In the genomic region with DNA sequence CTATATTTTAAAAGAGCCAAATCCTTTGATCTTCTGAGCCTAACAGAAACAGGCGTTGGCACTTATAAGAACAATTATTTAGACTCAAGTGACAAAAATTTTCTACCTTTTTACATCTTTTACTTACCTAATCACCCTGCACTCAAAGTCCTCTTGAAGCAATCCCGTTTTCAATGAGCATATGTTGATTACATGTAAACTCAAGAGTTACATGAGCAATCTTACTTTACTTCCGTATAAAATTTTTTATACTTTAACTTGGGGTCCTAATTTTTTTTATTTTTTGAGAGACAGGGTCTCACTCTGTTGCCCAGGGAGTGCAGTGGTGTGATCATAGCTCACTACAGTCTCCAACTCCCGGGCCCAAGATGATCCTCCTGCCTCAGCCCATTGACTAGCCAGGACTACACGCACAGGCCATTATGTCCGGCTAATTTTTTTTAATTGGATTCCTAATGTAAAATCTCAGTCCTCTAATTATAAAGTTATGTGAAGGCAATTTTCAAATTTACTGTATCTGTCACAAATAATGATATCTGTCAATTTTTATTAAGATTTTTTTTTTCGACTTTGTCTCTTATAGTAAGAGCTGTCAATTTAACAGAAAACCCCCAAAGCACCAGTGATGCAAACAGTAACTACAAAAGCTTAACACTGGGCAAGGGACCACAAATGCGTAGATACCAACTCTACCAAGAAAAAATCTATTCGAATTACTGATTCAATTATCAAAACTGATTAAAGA, we compare ENCODE assay signal across 9 cellular contexts. TPM values are rescaled to one million over a fixed set of nuclear protein-coding genes. Genes with fewer than 3 reads are reported as not detected.
DNase-seq lines count a peak whose midpoint lies in the region; ATAC-seq, FAIRE-seq and TF ChIP-seq lines count a peak whose summit lies in the region.
"Had no signal": no experiment of that assay in that cellular context is flagged by ENCODE, and none has a peak within 500 bp of the region (broad histone marks: within the 10 kb centered on the region; RNA-seq: fewer than 3 reads in every experiment).

No MANE protein-coding gene starts in this region.

- TF ChIP-seq POLR2A in right lobe of liver (IDR thresholded peaks at IDR 0.05) (no peak), lower leg skin (IDR thresholded peaks at IDR 0.05) (no peak)

- H3K4me2 ChIP-seq in astrocyte (ENCODE audit: low read length) = peak overlapping the region; percentile 88

- H3K36me3 Mint-ChIP-seq in activated T-cell treated with anti-CD3 and anti-CD28 coated beads, Interleukin-2, amount 50 U/mL, for 72 hours (ENCODE audit: insufficient read depth in 2 of 2) = peaks cover 9 to 25% of the 10 kb centered on the region in 2 donors
- H3K36me3 Mint-ChIP-seq in astrocyte (ENCODE audit: low read depth, unreplicated experiment) = peaks cover 5% of the 10 kb centered on the region
- peaks cover 21% of the 10 kb centered on the region for H3K36me3 Mint-ChIP-seq in type B pancreatic cell

- H3K4me3 ChIP-seq in astrocyte (ENCODE audit: insufficient read depth, low read depth, low read length) (peak overlapping the region; percentile 90), right lobe of liver (peak overlapping the region; percentile 75 to 96 (median 94)), lower leg skin (ENCODE audit: low read depth, poor library complexity, severe bottlenecking) (no peak overlapping the region)

- peak overlapping the region; percentile 96 to 99 for H3K4me3 Mint-ChIP-seq in activated T-cell treated with anti-CD3 and anti-CD28 coated beads, Interleukin-2, amount 50 U/mL, for 72 hours
- H3K4me3 Mint-ChIP-seq in astrocyte (ENCODE audit: unreplicated experiment) = peak overlapping the region; percentile 99
- peak overlapping the region; percentile 92 for H3K4me3 Mint-ChIP-seq in type B pancreatic cell

- peaks cover 76% of the 10 kb centered on the region for H3K79me2 ChIP-seq in astrocyte (ENCODE audit: insufficient read depth, low read length)

- 8% methylated on average over 9 of the region's 9 CpGs for WGBS in right lobe of liver (ENCODE audit: insufficient coverage, low coverage, low lambda C conversion rate, missing lambda C conversion rate)
- whole genome bisulfite sequencing in lower leg skin, 2 donors = 22 to 25% methylated on average over 9 of the region's 9 CpGs

- no peaks in the 10 kb centered on the region for H3K27me3 Mint-ChIP-seq in activated T-cell treated with anti-CD3 and anti-CD28 coated beads, Interleukin-2, amount 50 U/mL, for 72 hours (ENCODE audit: low read depth)
- H3K27me3 Mint-ChIP-seq in astrocyte (ENCODE audit: low read depth, unreplicated experiment) (no peaks in the 10 kb centered on the region), type B pancreatic cell (peaks cover 19% of the 10 kb centered on the region)

- peaks cover 68% of the 10 kb centered on the region for H4K20me1 ChIP-seq in astrocyte (ENCODE audit: insufficient read depth, low read length)

- H3K4me1 ChIP-seq in astrocyte (ENCODE audit: insufficient read depth, low read length) = peaks cover 34% of the 10 kb centered on the region
- peaks cover 0 to 52% (median 16%) of the 10 kb centered on the region in 4 donors for H3K4me1 ChIP-seq in right lobe of liver

- ATAC-seq in activated T-cell treated with anti-CD3 and anti-CD28 coated beads, Interleukin-2, amount 50 U/mL, for 72 hours (replicated peaks in 1 of 2) = no peak
- ATAC-seq in right lobe of liver = no peak

- peak overlapping the region; percentile 100 for H3K9ac ChIP-seq in astrocyte (ENCODE audit: low read length)

- no peaks in the 10 kb centered on the region for H3K9me3 ChIP-seq in astrocyte (ENCODE audit: insufficient read depth, low read depth, low read length)
- H3K9me3 ChIP-seq in right lobe of liver = no peaks in the 10 kb centered on the region

- H3K4me1 Mint-ChIP-seq in activated T-cell treated with anti-CD3 and anti-CD28 coated beads, Interleukin-2, amount 50 U/mL, for 72 hours (ENCODE audit: low read depth) = peaks cover 72% of the 10 kb centered on the region
- H3K4me1 Mint-ChIP-seq in astrocyte (ENCODE audit: low read depth, unreplicated experiment) = peaks cover 32% of the 10 kb centered on the region
- peaks cover 40% of the 10 kb centered on the region for H3K4me1 Mint-ChIP-seq in type B pancreatic cell (ENCODE audit: unreplicated experiment)

- no peaks in the 10 kb centered on the region for H3K9me3 Mint-ChIP-seq in activated T-cell treated with anti-CD3 and anti-CD28 coated beads, Interleukin-2, amount 50 U/mL, for 72 hours
- H3K9me3 Mint-ChIP-seq in astrocyte (ENCODE audit: unreplicated experiment) (no peaks in the 10 kb centered on the region), type B pancreatic cell (no peaks in the 10 kb centered on the region)

- peak overlapping the region; percentile 100 for H3K27ac ChIP-seq in astrocyte (ENCODE audit: low read depth, low read length)
- H3K27ac ChIP-seq in right lobe of liver = peak overlapping the region; percentile 19 to 99 (median 97)

- no peak for FAIRE-seq in astrocyte (lab: Jason Lieb, UNC)

- no peaks in the 10 kb centered on the region for H3K27me3 ChIP-seq in astrocyte (ENCODE audit: insufficient read depth, low read length)
- no peaks in the 10 kb centered on the region for H3K27me3 ChIP-seq in right lobe of liver

- H2AFZ ChIP-seq in astrocyte (ENCODE audit: low read depth, low read length) = no peak overlapping the region

- TF ChIP-seq CTCF in astrocyte (IDR thresholded peaks at IDR 0.05; ENCODE audit: insufficient read depth, low read depth, low read length) (no peak), right lobe of liver (IDR thresholded peaks at IDR 0.05) (no peak), type B pancreatic cell (conservative IDR thresholded peaks at IDR 0.05) (no peak), lower leg skin (IDR thresholded peaks at IDR 0.05) (no peak)

- no peak for DNase-seq in activated T-cell treated with anti-CD3 and anti-CD28 coated beads, Interleukin-2, amount 50 U/mL, for 72 hours
- no peak for DNase-seq in activated T-cell treated with anti-CD3 and anti-CD28 coated beads, Interleukin-2, amount 50 U/mL, for 1 hour
- DNase-seq in astrocyte (ENCODE audit: low read depth) (no peak), right lobe of liver (no peak), type B pancreatic cell (ENCODE audit: extremely low spot score, unreplicated experiment) (no peak), SHP77 treated with DMSO at 0.1 percent for 48 hours (lab: John Stamatoyannopoulos, UW) (no peak), H4 (ENCODE audit: low spot score) (no peak), lower leg skin (ENCODE audit: low spot score in 2 of 2) (no peak)
- DNase-seq: GF-D8 had no signal

- H3K36me3 ChIP-seq in astrocyte (ENCODE audit: insufficient read depth, low read length) (peaks cover 7% of the 10 kb centered on the region), right lobe of liver (peaks cover 0 to 3% (median 0%) of the 10 kb centered on the region in 4 donors)

- intact Hi-C loops in right lobe of liver (cut with DNase I) (no loop called here), lower leg skin (cut with DNase I; ENCODE audit: low total_unique reads) (no loop called here)

- peak overlapping the region; percentile 99 for H3K27ac Mint-ChIP-seq in activated T-cell treated with anti-CD3 and anti-CD28 coated beads, Interleukin-2, amount 50 U/mL, for 72 hours
- peak overlapping the region; percentile 48 for H3K27ac Mint-ChIP-seq in astrocyte (ENCODE audit: unreplicated experiment)
- H3K27ac Mint-ChIP-seq in type B pancreatic cell = peak overlapping the region; percentile 99

RNA-seq across cellular contexts. Expression of gene CALM2, which starts 2.2 kb away (rescaled TPM):
- 100 to 1,000 TPM; 272 to 296 TPM for total RNA-seq in activated T-cell treated with anti-CD3 and anti-CD28 coated beads, Interleukin-2, amount 50 U/mL, for 72 hours
- 749 and 839 TPM in 2 replicates for total RNA-seq in astrocyte
- 100 to 1,000 TPM; 130 to 301 (median 227) TPM for total RNA-seq in right lobe of liver
- total RNA-seq in type B pancreatic cell (ENCODE audit: low replicate concordance) = 463 and 627 TPM in 2 replicates
- 1,142 and 1,215 TPM in 2 replicates for total RNA-seq in H4 (2014; rRNA removed; shearing (Covaris generic))
- 100 to 1,000 TPM; 196 to 383 (median 311) TPM for total RNA-seq in lower leg skin

RNA-seq across cellular contexts. Expression of gene STPG4, which starts 19.1 kb away (rescaled TPM):
- total RNA-seq in activated T-cell treated with anti-CD3 and anti-CD28 coated beads, Interleukin-2, amount 50 U/mL, for 72 hours = not detected
- 0.55 and 0.64 TPM in 2 replicates for total RNA-seq in astrocyte
- total RNA-seq in right lobe of liver = not detected
- 0.36 TPM in 1 of 2 replicates, not detected in the other for total RNA-seq in type B pancreatic cell (ENCODE audit: low replicate concordance)
- total RNA-seq in H4 (2014; rRNA removed; shearing (Covaris generic)) = not detected in 2 replicates
- total RNA-seq in lower leg skin = 1 to 10 TPM in 2 of 4 donors, not detected in 2; 1.4 to 4.1 TPM

Comparison
In these comparisons a context has a peak if more than half of its experiments do, and no peak if none do; other contexts are left out.
1. H3K27ac Mint-ChIP-seq: peak in every context shown above with its lines; median percentile 99 in activated T-cell treated with anti-CD3 and anti-CD28 coated beads, Interleukin-2, amount 50 U/mL, for 72 hours; 99 in type B pancreatic cell; 48 in astrocyte.